In genomic region chr13:34156841-34157365, GRCh38 we compare ENCODE assay signal across 8 cellular contexts.
DNase-seq lines count a peak whose midpoint lies in the region; ATAC-seq, FAIRE-seq and TF ChIP-seq lines count a peak whose summit lies in the region.

No MANE protein-coding gene starts in this region.

- FAIRE-seq in frontal cortex (lab: Jason Lieb, UNC): no peak

- H3K9me3 Mint-ChIP-seq in activated T-cell treated with anti-CD3 and anti-CD28 coated beads, Interleukin-2, amount 50 U/mL, for 24 hours: peaks cover 3% of the 10 kb centered on the region

- no peaks in the 10 kb centered on the region for H3K36me3 ChIP-seq in gastroesophageal sphincter

- peak overlapping the region in 3 of 4 donors; percentile 14 to 63 (median 50) for H3K27ac ChIP-seq in gastroesophageal sphincter

- no peak overlapping the region for H3K4me3 ChIP-seq in gastroesophageal sphincter

- no peaks in the 10 kb centered on the region for H3K36me3 Mint-ChIP-seq in activated T-cell treated with anti-CD3 and anti-CD28 coated beads, Interleukin-2, amount 50 U/mL, for 24 hours (ENCODE audit: low read depth)

- no peak overlapping the region for H3K4me3 Mint-ChIP-seq in activated T-cell treated with anti-CD3 and anti-CD28 coated beads, Interleukin-2, amount 50 U/mL, for 24 hours

- H3K4me1 Mint-ChIP-seq in activated T-cell treated with anti-CD3 and anti-CD28 coated beads, Interleukin-2, amount 50 U/mL, for 24 hours (ENCODE audit: low read depth): peaks cover 12% of the 10 kb centered on the region

- 15 to 29% methylated on average over 1 to 10 of the region's 12 CpGs for WGBS in gastroesophageal sphincter (ENCODE audit: low coverage in 1 of 2), 2 donors

- H3K9me3 ChIP-seq in gastroesophageal sphincter: no peaks in the 10 kb centered on the region

- ATAC-seq in GM19043 (IDR thresholded peaks at IDR 0.05; ENCODE audit: low read depth, unreplicated experiment) (peak; percentile 98), HG03108 (IDR thresholded peaks at IDR 0.05; ENCODE audit: unreplicated experiment) (peak; percentile 100), gastroesophageal sphincter (peak; percentile 97)

- H3K27ac Mint-ChIP-seq in activated T-cell treated with anti-CD3 and anti-CD28 coated beads, Interleukin-2, amount 50 U/mL, for 24 hours: peak overlapping the region; percentile 28

- H3K27me3 Mint-ChIP-seq in activated T-cell treated with anti-CD3 and anti-CD28 coated beads, Interleukin-2, amount 50 U/mL, for 24 hours: peaks cover 9% of the 10 kb centered on the region

- DNase-seq in CD1c-positive myeloid dendritic cell (ENCODE audit: extremely low spot score) (peak; percentile 3), NCI-H460 (ENCODE audit: extremely low read depth, low read depth) (peak; percentile 79), pulmonary artery endothelial cell (ENCODE audit: low read depth, low spot score) (peak; percentile 98), frontal cortex (ENCODE audit: low spot score in 2 of 2) (no peak)
- peak; percentile 29 for DNase-seq in activated T-cell treated with anti-CD3 and anti-CD28 coated beads, Interleukin-2, amount 50 U/mL, for 24 hours

- TF ChIP-seq EP300 in gastroesophageal sphincter (IDR thresholded peaks at IDR 0.05): no peak

- no peak for TF ChIP-seq CTCF in gastroesophageal sphincter (IDR thresholded peaks at IDR 0.05)

- peaks cover 3 to 40% (median 8%) of the 10 kb centered on the region in 3 donors for H3K4me1 ChIP-seq in gastroesophageal sphincter

- H3K27me3 ChIP-seq in gastroesophageal sphincter: no peaks in the 10 kb centered on the region

- TF ChIP-seq POLR2A in gastroesophageal sphincter (IDR thresholded peaks at IDR 0.05): no peak

Comparison
In these comparisons a context has a peak if more than half of its experiments do, and no peak if none do; other contexts are left out.
1. DNase-seq: peak in CD1c-positive myeloid dendritic cell (single experiment), NCI-H460 (single experiment), activated T-cell treated with anti-CD3 and anti-CD28 coated beads, Interleukin-2, amount 50 U/mL, for 24 hours (single experiment) and pulmonary artery endothelial cell (single experiment); none in frontal cortex (0 of 2).
2. Peak in every context shown above with its lines, with median percentiles within 50 percentile points of each other: ATAC-seq.